In the genomic region with DNA sequence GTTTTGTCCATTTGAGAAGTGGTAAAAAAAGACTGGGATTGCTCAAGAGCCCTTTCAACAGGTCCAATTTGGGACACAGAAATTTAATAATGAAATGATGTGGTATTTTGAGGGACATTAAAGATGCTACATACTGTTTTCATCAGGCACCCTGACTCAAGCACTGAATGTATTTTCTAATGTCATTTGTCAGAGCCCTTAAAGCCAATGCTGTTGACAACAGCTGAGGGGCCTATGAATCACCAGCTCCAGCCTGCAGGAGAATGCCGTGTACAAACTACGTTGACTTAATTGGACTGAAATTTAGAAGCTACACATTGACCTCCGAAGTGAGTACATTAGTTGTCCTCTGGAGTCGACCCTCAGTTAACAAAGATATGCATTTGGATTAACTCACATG, we compare ENCODE assay signal across 31 cellular contexts.
A peak's percentile ranks its signal among the peaks of the same experiment; 100 is the strongest.
DNase-seq lines count a peak whose midpoint lies in the region; ATAC-seq, FAIRE-seq and TF ChIP-seq lines count a peak whose summit lies in the region.
"Had no signal": no experiment of that assay in that cellular context is flagged by ENCODE, and none has a peak within 500 bp of the region (broad histone marks: within the 10 kb centered on the region; RNA-seq: fewer than 3 reads in every experiment).

No MANE protein-coding gene starts in this region.

- no peaks in the 10 kb centered on the region for H3K79me2 ChIP-seq in neural progenitor cell (ENCODE audit: low read depth)
- H3K79me2 ChIP-seq: hepatocyte had no signal

- DNase-seq in left ventricle myocardium inferior (no peak), cardiac septum (ENCODE audit: low spot score) (no peak), astrocyte of the hippocampus (ENCODE audit: low read depth, low spot score) (peak; percentile 10), neural progenitor cell (ENCODE audit: low spot score) (no peak), nucleus accumbens (lab: John Stamatoyannopoulos, UW) (no peak), kidney tubule cell (ENCODE audit: low spot score) (no peak), D721Med (ENCODE audit: insufficient read length, low spot score) (no peak)
- no peak for DNase-seq in activated CD8-positive, alpha-beta memory T cell treated with anti-CD3 and anti-CD28 coated beads, Interleukin-2, amount 10 ng/mL, durations not matched to agents 7 days and 5 days
- DNase-seq: activated CD4-positive, alpha-beta T cell treated with anti-CD3 and anti-CD28 coated beads for 1 hour; activated CD8-positive, alpha-beta T cell treated with anti-CD3 and anti-CD28 coated beads, Interleukin-2, amount 10 ng/mL, durations not matched to agents 7 days and 5 days; activated effector memory CD4-positive, alpha-beta T cell treated with anti-CD3 and anti-CD28 coated beads, Interleukin-2, amount 50 U/mL, for 16 hours; activated naive CD8-positive, alpha-beta T cell treated with anti-CD3 and anti-CD28 coated beads for 36 hours; aorta; BE2C; cortex of kidney; DMS53; effector memory CD8-positive, alpha-beta T cell; GF-D8; naive thymus-derived CD8-positive, alpha-beta T cell; NCI-H1436; NCI-H446; NCI-H82; T-helper 17 cell had no signal

- ATAC-seq in activated CD8-positive, alpha-beta memory T cell treated with anti-CD3 and anti-CD28 coated beads, Interleukin-2, amount 10 ng/mL, durations not matched to agents 7 days and 5 days: no peak
- ATAC-seq: activated CD8-positive, alpha-beta T cell treated with anti-CD3 and anti-CD28 coated beads, Interleukin-2, amount 10 ng/mL, durations not matched to agents 7 days and 5 days; effector memory CD8-positive, alpha-beta T cell; gastroesophageal sphincter; HCT116; naive thymus-derived CD8-positive, alpha-beta T cell; T-helper 17 cell had no signal

- no peak overlapping the region for H3K4me3 ChIP-seq in left ventricle myocardium inferior
- no peak overlapping the region for H3K4me3 ChIP-seq in neural progenitor cell
- H3K4me3 ChIP-seq: cardiac muscle cell, gastroesophageal sphincter, hepatocyte had no signal

- CTCF ChIA-PET in activated CD8-positive, alpha-beta memory T cell treated with anti-CD3 and anti-CD28 coated beads, Interleukin-2, amount 10 ng/mL, durations not matched to agents 7 days and 5 days (lab: Charles Lee): no interaction called here

- H3K27ac ChIP-seq in left ventricle myocardium inferior (replicated peaks): peak overlapping the region; percentile 64
- H3K27ac ChIP-seq in neural progenitor cell: no peak overlapping the region
- H3K27ac ChIP-seq: cardiac muscle cell, hepatocyte, KMS-11 had no signal

- H3K36me3 Mint-ChIP-seq in neural progenitor cell: no peaks in the 10 kb centered on the region
- H3K36me3 Mint-ChIP-seq in activated CD8-positive, alpha-beta memory T cell treated with anti-CD3 and anti-CD28 coated beads, Interleukin-2, amount 10 ng/mL, durations not matched to agents 7 days and 5 days: no peaks in the 10 kb centered on the region
- H3K36me3 Mint-ChIP-seq: activated naive CD8-positive, alpha-beta T cell treated with anti-CD3 and anti-CD28 coated beads for 36 hours had no signal

- no peak for FAIRE-seq in D721Med (lab: Jason Lieb, UNC)
- FAIRE-seq: A204.1, urothelium cell line had no signal

- H3K4me2 ChIP-seq in neural progenitor cell: peak overlapping the region; percentile 37
- H3K4me2 ChIP-seq: hepatocyte, KMS-11 had no signal

- peaks cover 9% of the 10 kb centered on the region for H3K4me1 Mint-ChIP-seq in neural progenitor cell
- peaks cover 8% of the 10 kb centered on the region for H3K4me1 Mint-ChIP-seq in activated CD8-positive, alpha-beta memory T cell treated with anti-CD3 and anti-CD28 coated beads, Interleukin-2, amount 10 ng/mL, durations not matched to agents 7 days and 5 days
- H3K4me1 Mint-ChIP-seq: naive thymus-derived CD8-positive, alpha-beta T cell; T-helper 17 cell had no signal

- no peaks in the 10 kb centered on the region for H3K4me1 ChIP-seq in left ventricle myocardium inferior
- peaks cover 8% of the 10 kb centered on the region for H3K4me1 ChIP-seq in neural progenitor cell
- H3K4me1 ChIP-seq: BE2C, gastroesophageal sphincter had no signal

- H3K9me3 Mint-ChIP-seq in neural progenitor cell: peaks cover 25% of the 10 kb centered on the region
- peaks cover 4% of the 10 kb centered on the region for H3K9me3 Mint-ChIP-seq in activated CD8-positive, alpha-beta memory T cell treated with anti-CD3 and anti-CD28 coated beads, Interleukin-2, amount 10 ng/mL, durations not matched to agents 7 days and 5 days (ENCODE audit: low read depth)
- H3K9me3 Mint-ChIP-seq: effector memory CD8-positive, alpha-beta T cell had no signal

- H3K36me3 ChIP-seq in left ventricle myocardium inferior (no peaks in the 10 kb centered on the region), neural progenitor cell (no peaks in the 10 kb centered on the region)
- H3K36me3 ChIP-seq: BE2C, cardiac muscle cell, gastroesophageal sphincter had no signal

- no peak overlapping the region for H2AFZ ChIP-seq in neural progenitor cell (replicated peaks)
- H2AFZ ChIP-seq: hepatocyte had no signal

- H4K20me1 ChIP-seq in neural progenitor cell (ENCODE audit: low read depth): no peaks in the 10 kb centered on the region

- H3K4me3 Mint-ChIP-seq in neural progenitor cell: no peak overlapping the region
- no peak overlapping the region for H3K4me3 Mint-ChIP-seq in activated CD8-positive, alpha-beta memory T cell treated with anti-CD3 and anti-CD28 coated beads, Interleukin-2, amount 10 ng/mL, durations not matched to agents 7 days and 5 days
- H3K4me3 Mint-ChIP-seq: activated CD8-positive, alpha-beta T cell treated with anti-CD3 and anti-CD28 coated beads, Interleukin-2, amount 10 ng/mL, durations not matched to agents 7 days and 5 days; activated naive CD8-positive, alpha-beta T cell treated with anti-CD3 and anti-CD28 coated beads for 36 hours; effector memory CD8-positive, alpha-beta T cell; mesothelial cell of epicardium; naive thymus-derived CD8-positive, alpha-beta T cell; T-helper 17 cell had no signal

- H3F3A ChIP-seq in neural progenitor cell (ENCODE audit: low read depth): no peaks in the 10 kb centered on the region

- no peak overlapping the region for H3K27ac Mint-ChIP-seq in neural progenitor cell
- H3K27ac Mint-ChIP-seq in activated CD8-positive, alpha-beta memory T cell treated with anti-CD3 and anti-CD28 coated beads, Interleukin-2, amount 10 ng/mL, durations not matched to agents 7 days and 5 days: no peak overlapping the region
- H3K27ac Mint-ChIP-seq: activated CD8-positive, alpha-beta T cell treated with anti-CD3 and anti-CD28 coated beads, Interleukin-2, amount 10 ng/mL, durations not matched to agents 7 days and 5 days; activated naive CD8-positive, alpha-beta T cell treated with anti-CD3 and anti-CD28 coated beads for 36 hours; effector memory CD8-positive, alpha-beta T cell; mesothelial cell of epicardium; T-helper 17 cell had no signal

- H3K9me3 ChIP-seq in left ventricle myocardium inferior (replicated peaks) (peaks cover 27% of the 10 kb centered on the region), neural progenitor cell (ENCODE audit: low read depth) (no peaks in the 10 kb centered on the region)
- H3K9me3 ChIP-seq: BE2C had no signal

- H3K27me3 ChIP-seq in left ventricle myocardium inferior (ENCODE audit: low read depth) (no peaks in the 10 kb centered on the region), neural progenitor cell (no peaks in the 10 kb centered on the region)
- H3K27me3 ChIP-seq: BE2C, cardiac muscle cell, gastroesophageal sphincter, hepatocyte had no signal

- H3K27me3 Mint-ChIP-seq in neural progenitor cell (ENCODE audit: insufficient read depth, low read depth): no peaks in the 10 kb centered on the region
- H3K27me3 Mint-ChIP-seq in activated CD8-positive, alpha-beta memory T cell treated with anti-CD3 and anti-CD28 coated beads, Interleukin-2, amount 10 ng/mL, durations not matched to agents 7 days and 5 days: no peaks in the 10 kb centered on the region
- H3K27me3 Mint-ChIP-seq: activated naive CD8-positive, alpha-beta T cell treated with anti-CD3 and anti-CD28 coated beads for 36 hours; effector memory CD8-positive, alpha-beta T cell; naive thymus-derived CD8-positive, alpha-beta T cell; T-helper 17 cell had no signal

- intact Hi-C loops in left ventricle myocardium inferior (cut with micrococcal nuclease): no loop called here
- intact Hi-C loops in cardiac septum (cut with DNase I): no loop called here

- no peak for TF ChIP-seq CTCF in left ventricle myocardium inferior (IDR thresholded peaks at IDR 0.05; ENCODE audit: borderline replicate concordance)
- no peak for TF ChIP-seq CTCF in neural progenitor cell (IDR thresholded peaks at IDR 0.05)
- TF ChIP-seq CTCF in D721Med (IDR thresholded peaks at IDR 0.05; ENCODE audit: insufficient read depth, missing control alignments): no peak

- H3K9ac ChIP-seq in neural progenitor cell: no peak overlapping the region
- H3K9ac ChIP-seq: KMS-11 had no signal
